ENCODE assay signal across 8 cellular contexts in the genomic region with DNA sequence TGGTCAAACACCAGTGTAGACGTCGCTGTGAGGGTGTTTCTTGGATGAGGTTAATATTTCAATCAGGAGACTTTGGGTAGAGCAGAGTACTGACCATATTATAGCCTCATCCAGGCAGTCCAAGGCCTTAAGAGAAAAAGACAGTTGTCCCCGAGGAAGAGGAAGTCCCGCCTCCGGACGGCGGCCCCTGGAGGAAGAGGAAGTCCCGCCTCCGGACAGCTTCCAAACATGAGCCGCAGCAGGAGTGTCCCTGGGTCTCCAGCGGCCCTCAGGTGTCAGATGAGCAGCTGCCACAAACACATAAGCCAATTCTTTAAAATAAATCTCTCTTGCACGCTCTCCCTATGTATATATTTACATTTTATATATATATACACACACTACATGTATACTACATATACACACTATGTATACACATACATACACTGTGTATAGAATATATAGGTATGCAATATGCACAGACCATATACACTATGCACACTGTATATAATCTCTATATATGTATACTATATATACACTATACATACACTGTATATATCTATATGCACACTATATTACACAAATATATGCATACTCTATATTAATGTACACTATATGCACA. TPM values are rescaled to one million over a fixed set of nuclear protein-coding genes. Genes with fewer than 3 reads are reported as not detected.
DNase-seq lines count a peak whose midpoint lies in the region; ATAC-seq and TF ChIP-seq lines count a peak whose summit lies in the region.

No MANE protein-coding gene starts in this region.

- H2AFZ ChIP-seq in OCI-LY7 (ENCODE audit: low read length): peak overlapping the region; percentile 28; the same call in 1 of the 2 replicates

- H3K36me3 Mint-ChIP-seq in activated naive CD4-positive, alpha-beta T cell treated with anti-CD3 and anti-CD28 coated beads, Interleukin-2, amount 50 U/mL, for 24 hours: no peaks in the 10 kb centered on the region

- no TSS peak for BruUV-seq in OCI-LY7 (replicated peaks; lab: Mats Ljungman, UMichigan)

- H3K27ac Mint-ChIP-seq in activated naive CD4-positive, alpha-beta T cell treated with anti-CD3 and anti-CD28 coated beads, Interleukin-2, amount 50 U/mL, for 24 hours: peak overlapping the region; percentile 72

- H3K4me2 ChIP-seq in OCI-LY7 (ENCODE audit: low read length): peak overlapping the region; percentile 47

- peaks cover 35% of the 10 kb centered on the region for H3K4me1 ChIP-seq in OCI-LY7 (ENCODE audit: insufficient read depth, low read length, poor library complexity, severe bottlenecking)

- H3K4me3 Mint-ChIP-seq in activated naive CD4-positive, alpha-beta T cell treated with anti-CD3 and anti-CD28 coated beads, Interleukin-2, amount 50 U/mL, for 24 hours: peak overlapping the region; percentile 55

- no peaks in the 10 kb centered on the region for H4K20me1 ChIP-seq in OCI-LY7 (ENCODE audit: insufficient read depth, low read length)

- no peaks in the 10 kb centered on the region for H3K9me3 Mint-ChIP-seq in activated naive CD4-positive, alpha-beta T cell treated with anti-CD3 and anti-CD28 coated beads, Interleukin-2, amount 50 U/mL, for 24 hours

- DNase-seq in OCI-LY7 (ENCODE audit: low spot score) (peak; percentile 69), NCI-H2196 (lab: John Stamatoyannopoulos, UW; ENCODE audit: unreplicated experiment) (no peak)
- peak; percentile 32 to 60 for DNase-seq in stimulated activated CD4-positive, alpha-beta T cell treated with anti-CD3 and anti-CD28 coated beads, Interleukin-1b, Interleukin-23, amount 100 ng/mL, for 4 hours (ENCODE audit: low read depth in 2 of 2)

- ATAC-seq in GM19463 (IDR thresholded peaks at IDR 0.05; ENCODE audit: unreplicated experiment) (peak; percentile 66), HG03196 (IDR thresholded peaks at IDR 0.05; ENCODE audit: unreplicated experiment) (no peak), GM18858 (IDR thresholded peaks at IDR 0.05; ENCODE audit: unreplicated experiment) (no peak), GM19324 (IDR thresholded peaks at IDR 0.05; ENCODE audit: low FRiP score, unreplicated experiment) (no peak)

- peaks cover 11% of the 10 kb centered on the region for H3K4me1 Mint-ChIP-seq in activated naive CD4-positive, alpha-beta T cell treated with anti-CD3 and anti-CD28 coated beads, Interleukin-2, amount 50 U/mL, for 24 hours

- TF ChIP-seq CTCF in OCI-LY7 (conservative IDR thresholded peaks at IDR 0.05; ENCODE audit: low read length): no peak

- CTCF ChIA-PET in OCI-LY7 (lab: Charles Lee; ENCODE audit: unreplicated experiment): no interaction called here

- H3K9me2 ChIP-seq in OCI-LY7 (ENCODE audit: insufficient read depth, low read length): no peaks in the 10 kb centered on the region

- H3K27ac ChIP-seq in OCI-LY7 (ENCODE audit: low read depth, low read length, poor library complexity, severe bottlenecking): peak overlapping the region; percentile 52

- POLR2A ChIA-PET in OCI-LY7 (lab: Charles Lee): no interaction called here

- intact Hi-C loops in OCI-LY7 (cut with micrococcal nuclease; ENCODE audit: unreplicated experiment): no loop called here

- H3K36me3 ChIP-seq in OCI-LY7 (ENCODE audit: insufficient read depth, low read length): no peaks in the 10 kb centered on the region

- H3K4me3 ChIP-seq in OCI-LY7 (ENCODE audit: low read depth, low read length, poor library complexity, severe bottlenecking): peak overlapping the region; percentile 24

- no peaks in the 10 kb centered on the region for H3K27me3 Mint-ChIP-seq in activated naive CD4-positive, alpha-beta T cell treated with anti-CD3 and anti-CD28 coated beads, Interleukin-2, amount 50 U/mL, for 24 hours

- H3K9me3 ChIP-seq in OCI-LY7 (ENCODE audit: low read length): no peaks in the 10 kb centered on the region

- no peaks in the 10 kb centered on the region for H3K79me2 ChIP-seq in OCI-LY7 (ENCODE audit: insufficient read depth, low read depth, low read length)

RNA-seq across cellular contexts. Expression of gene PWWP2B, which starts 37.5 kb away (rescaled TPM):
- 4.6 and 5.9 TPM in 2 replicates for total RNA-seq in OCI-LY7 (2014; rRNA removed; shearing (Covaris generic))
- 9.4 and 10.6 TPM in 2 replicates for total RNA-seq in OCI-LY7 (2022)
